Comparison of ENCODE assay signal across 8 cellular contexts in genomic region chr18:43587538-43588153, GRCh38.
A peak's percentile ranks its signal among the peaks of the same experiment; 100 is the strongest.
DNase-seq lines count a peak whose midpoint lies in the region; ATAC-seq, FAIRE-seq and TF ChIP-seq lines count a peak whose summit lies in the region.

No MANE protein-coding gene starts in this region.

- no peaks in the 10 kb centered on the region for H3K27me3 ChIP-seq in pancreas

- H3K4me1 ChIP-seq in pancreas: no peaks in the 10 kb centered on the region

- intact Hi-C loops in pancreas (cut with DNase I): no loop called here

- peak; percentile 73 for DNase-seq in COR-L47 (lab: John Stamatoyannopoulos, UW)
- peak; percentile 16 for DNase-seq in HuH-7 (ENCODE audit: low spot score)
- peak; percentile 31 for DNase-seq in RPMI7951 (ENCODE audit: low read depth)
- DNase-seq in fibroblast of peridontal ligament (ENCODE audit: extremely low read depth): peak; percentile 62
- no peak for DNase-seq in pancreas
- no peak for DNase-seq in NCI-H1048 (lab: John Stamatoyannopoulos, UW)
- no peak for DNase-seq in NK-92 (lab: John Stamatoyannopoulos, UW; ENCODE audit: unreplicated experiment)

- ATAC-seq in GM19395 (IDR thresholded peaks at IDR 0.05; ENCODE audit: unreplicated experiment): peak; percentile 91
- ATAC-seq in pancreas: peak; percentile 64 to 84 (median 80)

- H3K9me3 ChIP-seq in pancreas: no peaks in the 10 kb centered on the region

- TF ChIP-seq CTCF in pancreas (IDR thresholded peaks at IDR 0.05): peak; percentile 38 to 81 (median 61)

- peak; percentile 82 for FAIRE-seq in pancreas (lab: Jason Lieb, UNC)

- no peak overlapping the region for H3K27ac ChIP-seq in pancreas

- no peak overlapping the region for H3K4me3 ChIP-seq in pancreas

- 0% methylated on average over 1 of the region's 1 CpG for WGBS in pancreas, 2 donors

- no peaks in the 10 kb centered on the region for H3K36me3 ChIP-seq in pancreas

Comparison
In these comparisons a context has a peak if more than half of its experiments do, and no peak if none do; other contexts are left out.
1. DNase-seq: peak in COR-L47 (single experiment), HuH-7 (single experiment), RPMI7951 (single experiment) and fibroblast of peridontal ligament (single experiment); none in pancreas (0 of 6), NCI-H1048 (single experiment) and NK-92 (single experiment).